11 cellular contexts compared by ENCODE assay signal in genomic region chr2:239544846-239545465, GRCh38.
DNase-seq lines count a peak whose midpoint lies in the region; ATAC-seq and TF ChIP-seq lines count a peak whose summit lies in the region.
"Had no signal": no experiment of that assay in that cellular context is flagged by ENCODE, and none has a peak within 500 bp of the region (broad histone marks: within the 10 kb centered on the region; RNA-seq: fewer than 3 reads in every experiment).

No MANE protein-coding gene starts in this region.

- peaks cover 16% of the 10 kb centered on the region for H3K27me3 ChIP-seq in BE2C

- no peak overlapping the region for H3K4me3 Mint-ChIP-seq in activated naive CD4-positive, alpha-beta T cell treated with anti-CD3 and anti-CD28 coated beads for 36 hours

- H3K27me3 Mint-ChIP-seq in activated naive CD4-positive, alpha-beta T cell treated with anti-CD3 and anti-CD28 coated beads for 36 hours (ENCODE audit: low read depth), result peaks cover 14% of the 10 kb centered on the region

- H3K27ac Mint-ChIP-seq in activated naive CD4-positive, alpha-beta T cell treated with anti-CD3 and anti-CD28 coated beads for 36 hours, result peak overlapping the region; percentile 18

- H3K9me3 Mint-ChIP-seq in activated naive CD4-positive, alpha-beta T cell treated with anti-CD3 and anti-CD28 coated beads for 36 hours, result peaks cover 3% of the 10 kb centered on the region

- H3K4me1 Mint-ChIP-seq in activated naive CD4-positive, alpha-beta T cell treated with anti-CD3 and anti-CD28 coated beads for 36 hours (ENCODE audit: low read depth), result peaks cover 37% of the 10 kb centered on the region

- CTCF ChIA-PET in activated naive CD4-positive, alpha-beta T cell treated with anti-CD3 and anti-CD28 coated beads for 36 hours (lab: Charles Lee), result no interaction called here

- DNase-seq in stimulated activated naive CD4-positive, alpha-beta T cell treated with Interleukin-2 at 50 U/mL for 16 hours (lab: John Stamatoyannopoulos, UW), result peak; percentile 57
- DNase-seq in stimulated activated naive CD4-positive, alpha-beta T cell (lab: John Stamatoyannopoulos, UW), result no peak
- DNase-seq in activated naive CD4-positive, alpha-beta T cell treated with anti-CD3 and anti-CD28 coated beads for 36 hours, result peak; percentile 76
- peak; percentile 41 for DNase-seq in stimulated activated CD4-positive, alpha-beta T cell treated with anti-CD3 and anti-CD28 coated beads, Interleukin-12 subunit alpha, Interleukin-12 subunit beta, amount 100 ng/mL, for 4 hours
- no peak for DNase-seq in BE2C
- no peak for DNase-seq in dermis blood vessel endothelial cell
- no peak for DNase-seq in cerebellar cortex (ENCODE audit: low spot score)
- DNase-seq: ACHN had no signal

- no peaks in the 10 kb centered on the region for H3K36me3 Mint-ChIP-seq in activated naive CD4-positive, alpha-beta T cell treated with anti-CD3 and anti-CD28 coated beads for 36 hours (ENCODE audit: low read depth)

- intact Hi-C loops in activated naive CD4-positive, alpha-beta T cell treated with anti-CD3 and anti-CD28 coated beads for 36 hours (cut with micrococcal nuclease), result loop anchor here (2.0 to 5.0 kb wide), 2 partner anchors 256 to 328 kb away; no protein-coding TSS in a partner anchor

- H3K4me3 ChIP-seq in BE2C (ENCODE audit: low read depth, low read length), result no peak overlapping the region
- H3K4me3 ChIP-seq: breast epithelium had no signal

- no peaks in the 10 kb centered on the region; the same call in 1 of the 2 replicates for H3K9me3 ChIP-seq in BE2C
- H3K9me3 ChIP-seq: breast epithelium had no signal

- no peak for ATAC-seq in SK-N-SH treated with all-trans-retinoic acid at 6 μM for 48 hours
- ATAC-seq: left lobe of liver had no signal

- no peaks in the 10 kb centered on the region for H3K4me1 ChIP-seq in BE2C
- H3K4me1 ChIP-seq: breast epithelium had no signal

- TF ChIP-seq CTCF in BE2C (IDR thresholded peaks at IDR 0.05; ENCODE audit: low read depth, low read length), result no peak

- no peaks in the 10 kb centered on the region for H3K36me3 ChIP-seq in BE2C
- H3K36me3 ChIP-seq: breast epithelium had no signal

TF ChIP-seq in SK-N-SH treated with all-trans-retinoic acid at 6 μM for 48 hours, 23 proteins besides CTCF, POLR2A, EP300 and RAD21:
- no peak for TF ChIP-seq TCF4 (CRISPR knock-in tag; IDR thresholded peaks at IDR 0.05; ENCODE audit: borderline replicate concordance)

Comparison
In these comparisons a context has a peak if more than half of its experiments do, and no peak if none do; other contexts are left out.
1. DNase-seq: peak in stimulated activated naive CD4-positive, alpha-beta T cell treated with Interleukin-2 at 50 U/mL for 16 hours (single experiment), activated naive CD4-positive, alpha-beta T cell treated with anti-CD3 and anti-CD28 coated beads for 36 hours (single experiment) and stimulated activated CD4-positive, alpha-beta T cell treated with anti-CD3 and anti-CD28 coated beads, Interleukin-12 subunit alpha, Interleukin-12 subunit beta, amount 100 ng/mL, for 4 hours (single experiment); none in stimulated activated naive CD4-positive, alpha-beta T cell (0 of 6), BE2C (single experiment), dermis blood vessel endothelial cell (single experiment) and cerebellar cortex (single experiment).